In the genomic region with DNA sequence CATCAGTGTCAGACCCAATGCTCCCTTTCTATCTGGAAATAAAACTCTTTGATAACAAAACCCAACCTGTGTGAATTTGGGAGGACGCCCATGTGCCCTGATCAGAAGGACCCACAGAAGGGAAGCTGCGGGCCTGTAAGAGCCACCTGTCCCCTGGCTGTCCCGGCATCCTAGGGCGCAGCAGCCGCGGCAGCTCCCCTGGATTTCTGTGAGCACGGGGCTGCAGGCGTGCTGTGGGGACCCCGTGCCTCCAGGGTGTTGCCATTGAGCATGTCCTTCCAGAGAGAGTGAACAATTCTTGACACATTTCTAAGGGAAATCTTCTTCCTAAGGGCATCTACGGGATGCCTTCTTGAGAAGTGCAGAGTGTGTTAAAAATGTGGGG, we compare ENCODE assay signal across 3 cellular contexts.
TF ChIP-seq lines count a peak whose summit lies in the region.

No MANE protein-coding gene starts in this region.

TF ChIP-seq in GM23338, 12 proteins besides CTCF, POLR2A, EP300 and RAD21:
- TF ChIP-seq STAT1 (IDR thresholded peaks at IDR 0.05; ENCODE audit: unreplicated experiment) (no peak), NANOG (IDR thresholded peaks at IDR 0.05; ENCODE audit: borderline replicate concordance) (no peak)

TF ChIP-seq in HCT116, 20 proteins besides CTCF, POLR2A, EP300 and RAD21:
- TF ChIP-seq YY1 (IDR thresholded peaks at IDR 0.05; ENCODE audit: extremely low read depth, insufficient replicate concordance, low read depth, low read length) = no peak
- TF ChIP-seq POLR2AphosphoS5 (IDR thresholded peaks at IDR 0.05; ENCODE audit: low read depth, low read length) = no peak
- TF ChIP-seq JUND (IDR thresholded peaks at IDR 0.05) = no peak
- TF ChIP-seq ZFX (IDR thresholded peaks at IDR 0.05) = no peak
- no peak for TF ChIP-seq EGR1 (IDR thresholded peaks at IDR 0.05; ENCODE audit: low read depth)
- TF ChIP-seq CEBPB (IDR thresholded peaks at IDR 0.05; ENCODE audit: low read depth) = no peak
- TF ChIP-seq CBX3 (IDR thresholded peaks at IDR 0.05; ENCODE audit: low read depth) = no peak
- TF ChIP-seq FOSL1 (IDR thresholded peaks at IDR 0.05; ENCODE audit: low read depth) = no peak
- TF ChIP-seq EZH2 (IDR thresholded peaks at IDR 0.05) = no peak
- TF ChIP-seq, protein P1, sequence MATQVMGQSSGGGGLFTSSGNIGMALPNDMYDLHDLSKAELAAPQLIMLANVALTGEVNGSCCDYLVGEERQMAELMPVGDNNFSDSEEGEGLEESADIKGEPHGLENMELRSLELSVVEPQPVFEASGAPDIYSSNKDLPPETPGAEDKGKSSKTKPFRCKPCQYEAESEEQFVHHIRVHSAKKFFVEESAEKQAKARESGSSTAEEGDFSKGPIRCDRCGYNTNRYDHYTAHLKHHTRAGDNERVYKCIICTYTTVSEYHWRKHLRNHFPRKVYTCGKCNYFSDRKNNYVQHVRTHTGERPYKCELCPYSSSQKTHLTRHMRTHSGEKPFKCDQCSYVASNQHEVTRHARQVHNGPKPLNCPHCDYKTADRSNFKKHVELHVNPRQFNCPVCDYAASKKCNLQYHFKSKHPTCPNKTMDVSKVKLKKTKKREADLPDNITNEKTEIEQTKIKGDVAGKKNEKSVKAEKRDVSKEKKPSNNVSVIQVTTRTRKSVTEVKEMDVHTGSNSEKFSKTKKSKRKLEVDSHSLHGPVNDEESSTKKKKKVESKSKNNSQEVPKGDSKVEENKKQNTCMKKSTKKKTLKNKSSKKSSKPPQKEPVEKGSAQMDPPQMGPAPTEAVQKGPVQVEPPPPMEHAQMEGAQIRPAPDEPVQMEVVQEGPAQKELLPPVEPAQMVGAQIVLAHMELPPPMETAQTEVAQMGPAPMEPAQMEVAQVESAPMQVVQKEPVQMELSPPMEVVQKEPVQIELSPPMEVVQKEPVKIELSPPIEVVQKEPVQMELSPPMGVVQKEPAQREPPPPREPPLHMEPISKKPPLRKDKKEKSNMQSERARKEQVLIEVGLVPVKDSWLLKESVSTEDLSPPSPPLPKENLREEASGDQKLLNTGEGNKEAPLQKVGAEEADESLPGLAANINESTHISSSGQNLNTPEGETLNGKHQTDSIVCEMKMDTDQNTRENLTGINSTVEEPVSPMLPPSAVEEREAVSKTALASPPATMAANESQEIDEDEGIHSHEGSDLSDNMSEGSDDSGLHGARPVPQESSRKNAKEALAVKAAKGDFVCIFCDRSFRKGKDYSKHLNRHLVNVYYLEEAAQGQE (IDR thresholded peaks at IDR 0.05; ENCODE audit: low read depth) = no peak
- no peak for TF ChIP-seq SP1 (IDR thresholded peaks at IDR 0.05; ENCODE audit: low read depth)
- no peak for TF ChIP-seq EZH2phosphoT487 (IDR thresholded peaks at IDR 0.05; ENCODE audit: borderline replicate concordance)
- no peak for TF ChIP-seq TCF7L2 (IDR thresholded peaks at IDR 0.05; ENCODE audit: borderline replicate concordance, extremely low read depth, insufficient read depth, insufficient read length)
- TF ChIP-seq SRF (IDR thresholded peaks at IDR 0.05; ENCODE audit: low read depth) = no peak
- TF ChIP-seq, protein P2, sequence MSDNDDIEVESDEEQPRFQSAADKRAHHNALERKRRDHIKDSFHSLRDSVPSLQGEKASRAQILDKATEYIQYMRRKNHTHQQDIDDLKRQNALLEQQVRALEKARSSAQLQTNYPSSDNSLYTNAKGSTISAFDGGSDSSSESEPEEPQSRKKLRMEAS (IDR thresholded peaks at IDR 0.05) = no peak
- TF ChIP-seq ZNF274 (IDR thresholded peaks at IDR 0.05; ENCODE audit: low read depth, low read length) = no peak
- TF ChIP-seq, protein P3, sequence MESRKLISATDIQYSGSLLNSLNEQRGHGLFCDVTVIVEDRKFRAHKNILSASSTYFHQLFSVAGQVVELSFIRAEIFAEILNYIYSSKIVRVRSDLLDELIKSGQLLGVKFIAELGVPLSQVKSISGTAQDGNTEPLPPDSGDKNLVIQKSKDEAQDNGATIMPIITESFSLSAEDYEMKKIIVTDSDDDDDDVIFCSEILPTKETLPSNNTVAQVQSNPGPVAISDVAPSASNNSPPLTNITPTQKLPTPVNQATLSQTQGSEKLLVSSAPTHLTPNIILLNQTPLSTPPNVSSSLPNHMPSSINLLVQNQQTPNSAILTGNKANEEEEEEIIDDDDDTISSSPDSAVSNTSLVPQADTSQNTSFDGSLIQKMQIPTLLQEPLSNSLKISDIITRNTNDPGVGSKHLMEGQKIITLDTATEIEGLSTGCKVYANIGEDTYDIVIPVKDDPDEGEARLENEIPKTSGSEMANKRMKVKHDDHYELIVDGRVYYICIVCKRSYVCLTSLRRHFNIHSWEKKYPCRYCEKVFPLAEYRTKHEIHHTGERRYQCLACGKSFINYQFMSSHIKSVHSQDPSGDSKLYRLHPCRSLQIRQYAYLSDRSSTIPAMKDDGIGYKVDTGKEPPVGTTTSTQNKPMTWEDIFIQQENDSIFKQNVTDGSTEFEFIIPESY (IDR thresholded peaks at IDR 0.05; ENCODE audit: extremely low read depth, insufficient replicate concordance, low read length) = no peak
- no peak for TF ChIP-seq ELF1 (IDR thresholded peaks at IDR 0.05; ENCODE audit: borderline replicate concordance, low read depth)
TF ChIP-seq in HCT116: peak in this region for 0.

TF ChIP-seq in H1, 55 proteins besides CTCF, POLR2A, EP300 and RAD21:
- TF ChIP-seq ASH2L (IDR thresholded peaks at IDR 0.05; ENCODE audit: low read length) (no peak), TBP (IDR thresholded peaks at IDR 0.05; ENCODE audit: low read depth, low read length) (no peak), CEBPB (IDR thresholded peaks at IDR 0.05; ENCODE audit: low read depth, low read length) (no peak), CHD2 (IDR thresholded peaks at IDR 0.05; ENCODE audit: low read length) (no peak), SRF (IDR thresholded peaks at IDR 0.05; ENCODE audit: low read depth, low read length) (no peak), BCL11A (IDR thresholded peaks at IDR 0.05; ENCODE audit: low read depth in 2 of 2, low read length in 2 of 2) (no peak), TAF7 (optimal IDR thresholded peaks at IDR 0.05; ENCODE audit: borderline replicate concordance, low read depth, low read length) (no peak), NRF1 (IDR thresholded peaks at IDR 0.05; ENCODE audit: low read depth, low read length) (no peak), ZNF274 (IDR thresholded peaks at IDR 0.05; ENCODE audit: borderline replicate concordance, extremely low read depth, low read length) (no peak)
TF ChIP-seq in H1: peak in this region for 0.
